ENCODE assay signal across 23 cellular contexts in genomic region chr6:75794954-75795739, GRCh38. TPM values are rescaled to one million over a fixed set of nuclear protein-coding genes. Genes with fewer than 3 reads are reported as not detected.
DNase-seq lines count a peak whose midpoint lies in the region; ATAC-seq and TF ChIP-seq lines count a peak whose summit lies in the region.
"Had no signal": no experiment of that assay in that cellular context is flagged by ENCODE, and none has a peak within 500 bp of the region (broad histone marks: within the 10 kb centered on the region; RNA-seq: fewer than 3 reads in every experiment).

No MANE protein-coding gene starts in this region.

- no peaks in the 10 kb centered on the region for H3K27me3 ChIP-seq in naive thymus-derived CD4-positive, alpha-beta T cell (ENCODE audit: control insufficient read depth in 2 of 2, insufficient read depth in 2 of 2, low read length in 2 of 2)
- H3K27me3 ChIP-seq in gastroesophageal sphincter, result no peaks in the 10 kb centered on the region
- H3K27me3 ChIP-seq: brain microvascular endothelial cell, heart right ventricle, right atrium auricular region had no signal

- 33 to 41% methylated on average over 6 of the region's 6 CpGs for WGBS in gastroesophageal sphincter (ENCODE audit: low coverage in 1 of 2), 2 donors

- H3K4me1 ChIP-seq in naive thymus-derived CD4-positive, alpha-beta T cell (ENCODE audit: control insufficient read depth in 2 of 2, insufficient read depth in 2 of 2, low read length in 2 of 2), result no peaks in the 10 kb centered on the region
- peaks cover 2 to 22% (median 3%) of the 10 kb centered on the region in 3 donors for H3K4me1 ChIP-seq in gastroesophageal sphincter
- H3K4me1 ChIP-seq: right atrium auricular region had no signal

- intact Hi-C loops in naive thymus-derived CD4-positive, alpha-beta T cell (cut with micrococcal nuclease), result no loop called here

- H3K9me3 Mint-ChIP-seq in WTC11 (peaks cover 4% of the 10 kb centered on the region; the same call in 1 of the 2 replicates), osteocyte (ENCODE audit: unreplicated experiment) (no peaks in the 10 kb centered on the region)
- H3K9me3 Mint-ChIP-seq in activated naive CD4-positive, alpha-beta T cell treated with anti-CD3 and anti-CD28 coated beads, Interleukin-2, amount 50 U/mL, for 72 hours, result no peaks in the 10 kb centered on the region
- H3K9me3 Mint-ChIP-seq in naive thymus-derived CD4-positive, alpha-beta T cell, result peaks cover 0 to 2% (median 0%) of the 10 kb centered on the region in 11 donors
- H3K9me3 Mint-ChIP-seq: activated naive CD8-positive, alpha-beta T cell treated with anti-CD3 and anti-CD28 coated beads, Interleukin-2, amount 10 ng/mL, durations not matched to agents 7 days and 5 days; activated T-helper 2 cell treated with anti-CD3 and anti-CD28 coated beads, Interferon-gamma antibody, Interleukin-2, Interleukin-4, amounts not matched to agents 10 μg/mL and 5 μg/mL and 100 μg/mL, durations not matched to agents 14 hours and 24 hours and 36 hours had no signal

- H3K4me3 ChIP-seq in naive thymus-derived CD4-positive, alpha-beta T cell (ENCODE audit: low read length), result no peak overlapping the region
- H3K4me3 ChIP-seq in gastroesophageal sphincter, result no peak overlapping the region
- H3K4me3 ChIP-seq: HAP-1, heart right ventricle, right atrium auricular region had no signal

- no peak for ATAC-seq in WTC11
- no peak for ATAC-seq in activated naive CD4-positive, alpha-beta T cell treated with anti-CD3 and anti-CD28 coated beads, Interleukin-2, amount 50 U/mL, for 72 hours
- ATAC-seq in naive thymus-derived CD4-positive, alpha-beta T cell, result no peak
- no peak for ATAC-seq in gastroesophageal sphincter
- ATAC-seq: heart right ventricle, left ventricle myocardium superior had no signal

- no peaks in the 10 kb centered on the region for H3K9me3 ChIP-seq in naive thymus-derived CD4-positive, alpha-beta T cell (ENCODE audit: control insufficient read depth in 2 of 3, low read length in 3 of 3)
- H3K9me3 ChIP-seq in gastroesophageal sphincter, result no peaks in the 10 kb centered on the region
- H3K9me3 ChIP-seq: HAP-1, heart right ventricle, right atrium auricular region had no signal

- no peak for TF ChIP-seq EP300 in gastroesophageal sphincter (IDR thresholded peaks at IDR 0.05)

- TF ChIP-seq CTCF in WTC11 (IDR thresholded peaks at IDR 0.05) (no peak), osteocyte (IDR thresholded peaks at IDR 0.05) (no peak), gastroesophageal sphincter (IDR thresholded peaks at IDR 0.05) (no peak)

- H3K4me1 Mint-ChIP-seq in WTC11 (peaks cover 16% of the 10 kb centered on the region), osteocyte (ENCODE audit: unreplicated experiment) (peaks cover 50% of the 10 kb centered on the region)
- no peaks in the 10 kb centered on the region for H3K4me1 Mint-ChIP-seq in naive thymus-derived CD4-positive, alpha-beta T cell
- H3K4me1 Mint-ChIP-seq: activated naive CD8-positive, alpha-beta T cell treated with anti-CD3 and anti-CD28 coated beads, Interleukin-2, amount 10 ng/mL, durations not matched to agents 7 days and 5 days had no signal

- H3K36me3 ChIP-seq in naive thymus-derived CD4-positive, alpha-beta T cell (ENCODE audit: control insufficient read depth in 2 of 3, insufficient read depth in 3 of 3, low read length in 3 of 3), result no peaks in the 10 kb centered on the region
- no peaks in the 10 kb centered on the region for H3K36me3 ChIP-seq in gastroesophageal sphincter
- H3K36me3 ChIP-seq: brain microvascular endothelial cell, HAP-1, heart right ventricle, right atrium auricular region had no signal

- no peak for TF ChIP-seq POLR2A in gastroesophageal sphincter (IDR thresholded peaks at IDR 0.05)

- H3K36me3 Mint-ChIP-seq in WTC11 (no peaks in the 10 kb centered on the region), osteocyte (ENCODE audit: unreplicated experiment) (peaks cover 1% of the 10 kb centered on the region)
- H3K36me3 Mint-ChIP-seq in activated naive CD4-positive, alpha-beta T cell treated with anti-CD3 and anti-CD28 coated beads, Interleukin-2, amount 50 U/mL, for 72 hours, result no peaks in the 10 kb centered on the region
- H3K36me3 Mint-ChIP-seq in naive thymus-derived CD4-positive, alpha-beta T cell, result no peaks in the 10 kb centered on the region
- H3K36me3 Mint-ChIP-seq: activated naive CD8-positive, alpha-beta T cell treated with anti-CD3 and anti-CD28 coated beads, Interleukin-2, amount 10 ng/mL, durations not matched to agents 7 days and 5 days had no signal

- no peak overlapping the region for H3K4me3 Mint-ChIP-seq in WTC11
- H3K4me3 Mint-ChIP-seq in osteocyte (ENCODE audit: unreplicated experiment), result peak overlapping the region; percentile 5
- H3K4me3 Mint-ChIP-seq in naive thymus-derived CD4-positive, alpha-beta T cell, result no peak overlapping the region
- H3K4me3 Mint-ChIP-seq: activated naive CD8-positive, alpha-beta T cell treated with anti-CD3 and anti-CD28 coated beads, Interleukin-2, amount 10 ng/mL, durations not matched to agents 7 days and 5 days had no signal

- POLR2A ChIA-PET in WTC11 (lab: Charles Lee), result no interaction called here
- POLR2A ChIA-PET in naive thymus-derived CD4-positive, alpha-beta T cell (lab: Charles Lee), result no interaction called here

- H3K27me3 Mint-ChIP-seq in WTC11 (ENCODE audit: low read depth) (no peaks in the 10 kb centered on the region), osteocyte (ENCODE audit: unreplicated experiment) (no peaks in the 10 kb centered on the region)
- H3K27me3 Mint-ChIP-seq in naive thymus-derived CD4-positive, alpha-beta T cell, result peaks cover 5 to 28% (median 17%) of the 10 kb centered on the region in 5 donors

- H3K27ac ChIP-seq in naive thymus-derived CD4-positive, alpha-beta T cell (ENCODE audit: low read depth, low read length), result no peak overlapping the region
- H3K27ac ChIP-seq in gastroesophageal sphincter, result no peak overlapping the region
- H3K27ac ChIP-seq: brain microvascular endothelial cell, heart right ventricle, right atrium auricular region had no signal

- H3K27ac Mint-ChIP-seq in WTC11 (peak overlapping the region; percentile 33; the same call in 1 of the 2 replicates), osteocyte (ENCODE audit: unreplicated experiment) (peak overlapping the region; percentile 28)
- H3K27ac Mint-ChIP-seq in activated naive CD4-positive, alpha-beta T cell treated with anti-CD3 and anti-CD28 coated beads, Interleukin-2, amount 50 U/mL, for 72 hours, result no peak overlapping the region
- H3K27ac Mint-ChIP-seq in naive thymus-derived CD4-positive, alpha-beta T cell, result no peak overlapping the region
- H3K27ac Mint-ChIP-seq: activated naive CD8-positive, alpha-beta T cell treated with anti-CD3 and anti-CD28 coated beads, Interleukin-2, amount 10 ng/mL, durations not matched to agents 7 days and 5 days; activated T-helper 2 cell treated with anti-CD3 and anti-CD28 coated beads, Interferon-gamma antibody, Interleukin-2, Interleukin-4, amounts not matched to agents 10 μg/mL and 5 μg/mL and 100 μg/mL, durations not matched to agents 14 hours and 24 hours and 36 hours had no signal

- CTCF ChIA-PET in WTC11 (lab: Charles Lee), result no interaction called here
- CTCF ChIA-PET in naive thymus-derived CD4-positive, alpha-beta T cell (lab: Charles Lee), result no interaction called here

- DNase-seq in GM03348 (ENCODE audit: low spot score), result peak; percentile 9
- no peak for DNase-seq in WTC11 (ENCODE audit: low spot score)
- peak; percentile 43 for DNase-seq in inferior parietal cortex (ENCODE audit: extremely low spot score)
- no peak for DNase-seq in osteocyte (ENCODE audit: extremely low spot score, unreplicated experiment)
- no peak for DNase-seq in activated naive CD4-positive, alpha-beta T cell treated with anti-CD3 and anti-CD28 coated beads, Interleukin-2, amount 50 U/mL, for 72 hours (ENCODE audit: low spot score in 2 of 2)
- DNase-seq in naive thymus-derived CD4-positive, alpha-beta T cell, result no peak
- no peak for DNase-seq in NCI-H526 (lab: John Stamatoyannopoulos, UW)
- DNase-seq: activated CD8-positive, alpha-beta memory T cell treated with anti-CD3 and anti-CD28 coated beads, Interleukin-2, amount 50 U/mL, for 4 hours; activated naive CD8-positive, alpha-beta T cell treated with anti-CD3 and anti-CD28 coated beads, Interleukin-2, amount 10 ng/mL, durations not matched to agents 7 days and 5 days; brain microvascular endothelial cell; C1 segment of cervical spinal cord; Calu3; cortex of kidney; EL; heart right ventricle; KBM-7; left ventricle myocardium superior; NCI-H187; NCI-H69 had no signal

TF ChIP-seq in WTC11, 78 proteins besides CTCF, POLR2A, EP300 and RAD21 (continues in another document):
- no peak for TF ChIP-seq NFATC4 (CRISPR knock-in tag; IDR thresholded peaks at IDR 0.05)
- no peak for TF ChIP-seq CREB1 (CRISPR knock-in tag; IDR thresholded peaks at IDR 0.05)
- no peak for TF ChIP-seq CBFB (CRISPR knock-in tag; IDR thresholded peaks at IDR 0.05; ENCODE audit: low read depth)
- no peak for TF ChIP-seq GTF2I (CRISPR knock-in tag; conservative IDR thresholded peaks at IDR 0.05)
- TF ChIP-seq USF2 (CRISPR knock-in tag; IDR thresholded peaks at IDR 0.05), result no peak
- TF ChIP-seq GRHL2 (CRISPR knock-in tag; IDR thresholded peaks at IDR 0.05; ENCODE audit: insufficient replicate concordance, severe bottlenecking), result no peak
- no peak for TF ChIP-seq SMAD3 (CRISPR knock-in tag; IDR thresholded peaks at IDR 0.05; ENCODE audit: borderline replicate concordance)
- TF ChIP-seq PRRX2 (CRISPR knock-in tag; IDR thresholded peaks at IDR 0.05), result no peak

RNA-seq across cellular contexts. Expression of gene MYO6, which starts 46.1 kb away (rescaled TPM):
- total RNA-seq in WTC11 (2021) (32.6 to 40.5 TPM (median 40.5 TPM) in 3 replicates), osteocyte (61.6 and 62.6 TPM in 2 replicates), gastroesophageal sphincter (10 to 100 TPM; 11.0 to 17.4 (median 12.5) TPM)
- total RNA-seq in activated naive CD4-positive, alpha-beta T cell treated with anti-CD3 and anti-CD28 coated beads, Interleukin-2, amount 50 U/mL, for 72 hours, result 1 to 10 TPM in 1 of 2 donors, under 1 TPM in 1; 0.62 to 2.0 TPM
- total RNA-seq in naive thymus-derived CD4-positive, alpha-beta T cell, result 1 to 10 TPM in 2 of 5 experiments, under 1 TPM in 3; 0.34 to 3.1 (median 0.94) TPM
- polyA plus RNA-seq in naive thymus-derived CD4-positive, alpha-beta T cell, result under 1 TPM; 0.27 to 0.99 TPM

Comparison
In these comparisons a context has a peak if more than half of its experiments do, and no peak if none do; other contexts are left out.
1. DNase-seq: peak in GM03348 (single experiment) and inferior parietal cortex (single experiment); none in WTC11 (single experiment), osteocyte (single experiment), activated naive CD4-positive, alpha-beta T cell treated with anti-CD3 and anti-CD28 coated beads, Interleukin-2, amount 50 U/mL, for 72 hours (0 of 2), naive thymus-derived CD4-positive, alpha-beta T cell (0 of 9) and NCI-H526 (0 of 2).
2. H3K27ac Mint-ChIP-seq: peak in WTC11 (single experiment) and osteocyte (single experiment); none in activated naive CD4-positive, alpha-beta T cell treated with anti-CD3 and anti-CD28 coated beads, Interleukin-2, amount 50 U/mL, for 72 hours (0 of 2) and naive thymus-derived CD4-positive, alpha-beta T cell (0 of 9).